In genomic region chr21:45427331-45428271, GRCh38 we compare ENCODE assay signal across 12 cellular contexts. TPM values are rescaled to one million over a fixed set of nuclear protein-coding genes. Genes with fewer than 3 reads are reported as not detected.
A peak's percentile ranks its signal among the peaks of the same experiment; 100 is the strongest.
DNase-seq lines count a peak whose midpoint lies in the region; ATAC-seq and TF ChIP-seq lines count a peak whose summit lies in the region.
"Had no signal": no experiment of that assay in that cellular context is flagged by ENCODE, and none has a peak within 500 bp of the region (broad histone marks: within the 10 kb centered on the region; RNA-seq: fewer than 3 reads in every experiment).

No MANE protein-coding gene starts in this region.

- TF ChIP-seq POLR2A in right lobe of liver (IDR thresholded peaks at IDR 0.05), result no peak

- no peak for TF ChIP-seq CTCF in right lobe of liver (IDR thresholded peaks at IDR 0.05)

- DNase-seq in A172 (ENCODE audit: low spot score) (peak; percentile 100), LoVo (ENCODE audit: low spot score) (peak; percentile 50), right lobe of liver (no peak), NOMO-1 (lab: John Stamatoyannopoulos, UW; ENCODE audit: unreplicated experiment in 2 of 2) (no peak)
- no peak for DNase-seq in activated effector memory CD4-positive, alpha-beta T cell treated with Interleukin-2 at 50 U/mL for 16 hours
- no peak for DNase-seq in activated CD4-positive, alpha-beta T cell treated with anti-CD3 and anti-CD28 coated beads, Interleukin-2, amount 50 U/mL, for 48 hours
- DNase-seq: activated naive CD4-positive, alpha-beta T cell; NCI-H82 had no signal

- intact Hi-C loops in right lobe of liver (cut with DNase I), result loop anchor here (5.0 to 10.0 kb wide), 2 partner anchors 135 to 283 kb away; no protein-coding TSS in a partner anchor

- H3K36me3 ChIP-seq in duodenal mucosa (ENCODE audit: control insufficient read depth in 1 of 2, insufficient read depth in 2 of 2, low read length in 2 of 2), result no peaks in the 10 kb centered on the region
- H3K36me3 ChIP-seq in right lobe of liver, result no peaks in the 10 kb centered on the region
- H3K36me3 ChIP-seq: BLaER1 treated with 17β-estradiol and CSF1 and Interleukin-3, amounts not matched to agents 10 nM and 100 nM; neutrophil had no signal

- H3K9me3 ChIP-seq in duodenal mucosa (ENCODE audit: control insufficient read depth in 1 of 2, low read length in 2 of 2) (no peaks in the 10 kb centered on the region), right lobe of liver (no peaks in the 10 kb centered on the region)
- H3K9me3 ChIP-seq: BLaER1 treated with 17β-estradiol and CSF1 and Interleukin-3, amounts not matched to agents 10 nM and 100 nM; neutrophil had no signal

- H3K4me3 ChIP-seq in duodenal mucosa (ENCODE audit: low read depth in 1 of 2, low read length in 2 of 2), result no peak overlapping the region
- no peak overlapping the region for H3K4me3 ChIP-seq in right lobe of liver
- H3K4me3 ChIP-seq: BLaER1 treated with 17β-estradiol and CSF1 and Interleukin-3, amounts not matched to agents 10 nM and 100 nM had no signal

- peak in 3 of 4 donors; percentile 6 to 74 (median 42) for ATAC-seq in right lobe of liver
- no peak for ATAC-seq in HG02798 (IDR thresholded peaks at IDR 0.05; ENCODE audit: poor library complexity, unreplicated experiment)

- H3K4me1 ChIP-seq in duodenal mucosa (ENCODE audit: control insufficient read depth in 1 of 2, insufficient read depth in 2 of 2, low read length in 2 of 2) (peaks cover 0 to 3% of the 10 kb centered on the region in 2 donors), right lobe of liver (no peaks in the 10 kb centered on the region)
- H3K4me1 ChIP-seq: BLaER1 treated with 17β-estradiol and CSF1 and Interleukin-3, amounts not matched to agents 10 nM and 100 nM had no signal

- H3K27ac ChIP-seq in duodenal mucosa (ENCODE audit: low read depth, low read length), result peak overlapping the region; percentile 32
- no peak overlapping the region for H3K27ac ChIP-seq in right lobe of liver
- H3K27ac ChIP-seq: BLaER1 treated with 17β-estradiol and CSF1 and Interleukin-3, amounts not matched to agents 10 nM and 100 nM; neutrophil had no signal

- WGBS in right lobe of liver (ENCODE audit: insufficient coverage, low coverage, low lambda C conversion rate, missing lambda C conversion rate), result 79% methylated on average over 11 of the region's 45 CpGs

- no peaks in the 10 kb centered on the region for H3K27me3 ChIP-seq in duodenal mucosa (ENCODE audit: control insufficient read depth in 1 of 2, insufficient read depth in 2 of 2, low read length in 2 of 2)
- H3K27me3 ChIP-seq in right lobe of liver, result no peaks in the 10 kb centered on the region
- H3K27me3 ChIP-seq: BLaER1 treated with 17β-estradiol and CSF1 and Interleukin-3, amounts not matched to agents 10 nM and 100 nM; neutrophil had no signal

- H3K9ac ChIP-seq in duodenal mucosa (ENCODE audit: low read depth in 1 of 2, low read length in 2 of 2), result no peak overlapping the region
- H3K9ac ChIP-seq: BLaER1 treated with 17β-estradiol and CSF1 and Interleukin-3, amounts not matched to agents 10 nM and 100 nM had no signal

RNA-seq across cellular contexts. Expression of gene COL18A1, which starts 22.6 kb away (rescaled TPM):
- total RNA-seq in A172 (2014; rRNA removed; shearing (Covaris generic)), result 72.9 and 115 TPM in 2 replicates
- 100 to 1,000 TPM; 261 to 487 (median 297) TPM for total RNA-seq in right lobe of liver

Comparison
In these comparisons a context has a peak if more than half of its experiments do, and no peak if none do; other contexts are left out.
1. DNase-seq: peak in A172 (single experiment) and LoVo (single experiment); none in right lobe of liver (0 of 3), activated effector memory CD4-positive, alpha-beta T cell treated with Interleukin-2 at 50 U/mL for 16 hours (single experiment), activated CD4-positive, alpha-beta T cell treated with anti-CD3 and anti-CD28 coated beads, Interleukin-2, amount 50 U/mL, for 48 hours (0 of 2) and NOMO-1 (0 of 2).